In genomic region chr1:156126043-156126700, GRCh38 we compare ENCODE assay signal across 9 cellular contexts. TPM values are rescaled to one million over a fixed set of nuclear protein-coding genes. Genes with fewer than 3 reads are reported as not detected.
DNase-seq lines count a peak whose midpoint lies in the region; ATAC-seq and TF ChIP-seq lines count a peak whose summit lies in the region.
"Had no signal": no experiment of that assay in that cellular context is flagged by ENCODE, and none has a peak within 500 bp of the region (broad histone marks: within the 10 kb centered on the region; RNA-seq: fewer than 3 reads in every experiment).

No MANE protein-coding gene starts in this region.

- intact Hi-C loops in Panc1 (cut with micrococcal nuclease; ENCODE audit: unreplicated experiment) (no loop called here), psoas muscle (cut with DNase I) (loop anchor here in 1 of 2 donors (10.0 kb wide), 1 partner anchor 379 kb away; the partner anchor contains the start of gene MEF2D)
- intact Hi-C loops in activated naive CD4-positive, alpha-beta T cell treated with anti-CD3 and anti-CD28 coated beads for 36 hours (cut with micrococcal nuclease) = loop anchor here (2.0 kb wide), 1 partner anchor 71 kb away; the partner anchor contains the start of gene LAMTOR2

- POLR2A ChIA-PET in Panc1 (lab: Charles Lee) = no interaction called here

- H3K27ac Mint-ChIP-seq in activated naive CD4-positive, alpha-beta T cell treated with anti-CD3 and anti-CD28 coated beads for 36 hours = peak overlapping the region; percentile 50
- no peak overlapping the region for H3K27ac Mint-ChIP-seq in glutamatergic neuron (ENCODE audit: unreplicated experiment)

- DNase-seq in GM06990 (ENCODE audit: extremely low read depth, insufficient read length) (peak; percentile 79), Panc1 (ENCODE audit: low read depth, low spot score) (no peak), glutamatergic neuron (peak; percentile 63), psoas muscle (peak; percentile 93 to 94), NCI-H2029 (lab: John Stamatoyannopoulos, UW) (no peak)
- peak; percentile 47 for DNase-seq in activated naive CD4-positive, alpha-beta T cell treated with anti-CD3 and anti-CD28 coated beads for 36 hours
- DNase-seq: naive B cell had no signal

- peaks cover 91% of the 10 kb centered on the region for H3K4me1 ChIP-seq in Panc1 (ENCODE audit: control insufficient read depth, insufficient read depth, low read length)
- H3K4me1 ChIP-seq in psoas muscle = peaks cover 93% of the 10 kb centered on the region

- no peaks in the 10 kb centered on the region for H3K9me3 Mint-ChIP-seq in activated naive CD4-positive, alpha-beta T cell treated with anti-CD3 and anti-CD28 coated beads for 36 hours
- H3K9me3 Mint-ChIP-seq in glutamatergic neuron (ENCODE audit: unreplicated experiment) = peaks cover 2% of the 10 kb centered on the region
- H3K9me3 Mint-ChIP-seq: naive B cell had no signal

- TF ChIP-seq CTCF in GM06990 (IDR thresholded peaks at IDR 0.05; ENCODE audit: insufficient read depth, low read length, poor library complexity, severe bottlenecking) = peak; percentile 63
- peak; percentile 77 for TF ChIP-seq CTCF in Panc1 (IDR thresholded peaks at IDR 0.05)
- peak; percentile 57 for TF ChIP-seq CTCF in glutamatergic neuron (IDR thresholded peaks at IDR 0.05; ENCODE audit: partially characterized antibody, unreplicated experiment)
- TF ChIP-seq CTCF in psoas muscle (IDR thresholded peaks at IDR 0.05) = peak; percentile 27

- H3K4me3 ChIP-seq in GM06990 (replicated peaks; ENCODE audit: low read depth, low read length) = peak overlapping the region; percentile 6
- peak overlapping the region in 1 of 2 experiments; percentile 22; a peak in 3 of 4 replicates for H3K4me3 ChIP-seq in Panc1 (ENCODE audit: low read depth in 2 of 2, low read length in 2 of 2)
- H3K4me3 ChIP-seq in psoas muscle = peak overlapping the region; percentile 54

- H3K4me1 Mint-ChIP-seq in activated naive CD4-positive, alpha-beta T cell treated with anti-CD3 and anti-CD28 coated beads for 36 hours (ENCODE audit: low read depth) = peaks cover 71% of the 10 kb centered on the region
- peaks cover 31% of the 10 kb centered on the region for H3K4me1 Mint-ChIP-seq in glutamatergic neuron (ENCODE audit: low read depth, unreplicated experiment)

- H3K4me3 Mint-ChIP-seq in activated naive CD4-positive, alpha-beta T cell treated with anti-CD3 and anti-CD28 coated beads for 36 hours = peak overlapping the region; percentile 18
- H3K4me3 Mint-ChIP-seq in glutamatergic neuron (ENCODE audit: unreplicated experiment) = no peak overlapping the region
- H3K4me3 Mint-ChIP-seq: naive B cell had no signal

- peak; percentile 26 for ATAC-seq in HG03060 (IDR thresholded peaks at IDR 0.05; ENCODE audit: low read depth, unreplicated experiment)
- ATAC-seq in Panc1 = peak; percentile 54
- peak; percentile 16 to 29 (median 21) for ATAC-seq in psoas muscle
- no peak for ATAC-seq in HG03520 (IDR thresholded peaks at IDR 0.05; ENCODE audit: unreplicated experiment)

- H3K36me3 ChIP-seq in GM06990 (ENCODE audit: control insufficient read depth, insufficient read depth, low read length) = no peaks in the 10 kb centered on the region
- H3K36me3 ChIP-seq in Panc1 (ENCODE audit: control insufficient read depth, insufficient read depth, low read length) = peaks cover 4% of the 10 kb centered on the region; the same call in 1 of the 2 replicates
- peaks cover 4 to 9% of the 10 kb centered on the region in 2 donors for H3K36me3 ChIP-seq in psoas muscle (ENCODE audit: insufficient read depth in 1 of 2, low read depth in 1 of 2)

- no peaks in the 10 kb centered on the region for H3K36me3 Mint-ChIP-seq in activated naive CD4-positive, alpha-beta T cell treated with anti-CD3 and anti-CD28 coated beads for 36 hours (ENCODE audit: low read depth)
- no peaks in the 10 kb centered on the region for H3K36me3 Mint-ChIP-seq in glutamatergic neuron (ENCODE audit: unreplicated experiment)
- H3K36me3 Mint-ChIP-seq: naive B cell had no signal

- BruUV-seq in Panc1 (replicated peaks; lab: Mats Ljungman, UMichigan) = no TSS peak

- in situ Hi-C loops in Panc1 (cut with HindIII; ENCODE audit: low pct_unique_long_range_greater_than_20kb, low sequenced_read_pairs) = no loop called here

- H3K27me3 ChIP-seq in GM06990 (replicated peaks; ENCODE audit: control insufficient read depth, insufficient read depth, low read length) (no peaks in the 10 kb centered on the region), Panc1 (ENCODE audit: control insufficient read depth, insufficient read depth, low read length) (no peaks in the 10 kb centered on the region), psoas muscle (ENCODE audit: insufficient read depth in 3 of 3, low read length in 2 of 3) (no peaks in the 10 kb centered on the region)

- H3K27me3 Mint-ChIP-seq in activated naive CD4-positive, alpha-beta T cell treated with anti-CD3 and anti-CD28 coated beads for 36 hours (ENCODE audit: low read depth) = peaks cover 10% of the 10 kb centered on the region
- H3K27me3 Mint-ChIP-seq in glutamatergic neuron (ENCODE audit: unreplicated experiment) = peaks cover 7% of the 10 kb centered on the region

- CTCF ChIA-PET in Panc1 (lab: Charles Lee) = interaction anchor here (0.7 to 1.0 kb wide), 2 partner anchors 9 to 20 kb away, joined by 3 read pairs; no protein-coding TSS in a partner anchor
- CTCF ChIA-PET in activated naive CD4-positive, alpha-beta T cell treated with anti-CD3 and anti-CD28 coated beads for 36 hours (lab: Charles Lee) = interaction anchor here (1.0 to 14.8 kb wide), 9 partner anchors 9 to 155 kb away, joined by 3 to 737 read pairs (median 3); partner anchors contain the start of genes LMNA and MEX3A

- WGBS in psoas muscle, 3 donors = 11 to 16% (median 14%) methylated on average over 11 of the region's 11 CpGs

- peak overlapping the region; percentile 95 for H3K27ac ChIP-seq in Panc1 (ENCODE audit: low read length)
- H3K27ac ChIP-seq in psoas muscle = peak overlapping the region; percentile 99

- H3K9me3 ChIP-seq in Panc1 (ENCODE audit: control insufficient read depth, insufficient read depth, low read depth, low read length) (no peaks in the 10 kb centered on the region), psoas muscle (no peaks in the 10 kb centered on the region)

RNA-seq across cellular contexts. Expression of gene LMNA, which starts 11.7 kb away (rescaled TPM):
- total RNA-seq in Panc1 (2021; ENCODE audit: unreplicated experiment) (691 TPM), glutamatergic neuron (ENCODE audit: unreplicated experiment) (47.7 TPM), psoas muscle (100 to 1,000 TPM; 161 to 392 (median 291) TPM)
- 726 TPM for polyA plus RNA-seq in Panc1 (2012; ENCODE audit: insufficient read length)
- 10 to 100 TPM; 62.1 to 62.6 TPM for total RNA-seq in activated naive CD4-positive, alpha-beta T cell treated with anti-CD3 and anti-CD28 coated beads for 36 hours
- 100 to 1,000 TPM; 114 to 237 (median 138) TPM for polyA plus RNA-seq in psoas muscle

RNA-seq across cellular contexts. Expression of gene SEMA4A, which starts 27.2 kb away (rescaled TPM):
- total RNA-seq in Panc1 (2021; ENCODE audit: unreplicated experiment) (0.21 TPM), glutamatergic neuron (ENCODE audit: unreplicated experiment) (4.0 TPM), psoas muscle (1 to 10 TPM; 1.2 to 3.4 (median 2.4) TPM)
- polyA plus RNA-seq in Panc1 (2012; ENCODE audit: insufficient read length) = 0.22 TPM
- total RNA-seq in activated naive CD4-positive, alpha-beta T cell treated with anti-CD3 and anti-CD28 coated beads for 36 hours = 10 to 100 TPM; 17.4 to 17.5 TPM
- polyA plus RNA-seq in psoas muscle = 1 to 10 TPM in 1 of 3 donors, under 1 TPM in 2; 0.77 to 1.8 (median 0.82) TPM

RNA-seq across cellular contexts. Expression of gene MEX3A, which starts 43.9 kb away (rescaled TPM):
- total RNA-seq in Panc1 (2021; ENCODE audit: unreplicated experiment) = 15.8 TPM
- polyA plus RNA-seq in Panc1 (2012; ENCODE audit: insufficient read length) = 33.1 TPM
- under 1 TPM; 0.22 to 0.36 TPM for total RNA-seq in activated naive CD4-positive, alpha-beta T cell treated with anti-CD3 and anti-CD28 coated beads for 36 hours
- 114 TPM for total RNA-seq in glutamatergic neuron (ENCODE audit: unreplicated experiment)
- total RNA-seq in psoas muscle = under 1 TPM; 0.06 to 0.28 (median 0.11) TPM
- under 1 TPM; 0.07 to 0.42 (median 0.22) TPM for polyA plus RNA-seq in psoas muscle

Comparison
In these comparisons a context has a peak if more than half of its experiments do, and no peak if none do; other contexts are left out.
1. DNase-seq: peak in GM06990 (single experiment), activated naive CD4-positive, alpha-beta T cell treated with anti-CD3 and anti-CD28 coated beads for 36 hours (single experiment), glutamatergic neuron (single experiment) and psoas muscle (2 of 2); none in Panc1 (single experiment) and NCI-H2029 (single experiment).
2. CTCF ChIP-seq: peak in every context shown above with its lines; median percentile 77 in Panc1; 63 in GM06990; 57 in glutamatergic neuron; 27 in psoas muscle.
3. RNA of gene MEX3A, which starts 43.9 kb away (total RNA-seq): 114 TPM in glutamatergic neuron (single experiment) and 15.8 TPM in Panc1 (single experiment); 0.22 to 0.36 TPM in activated naive CD4-positive, alpha-beta T cell treated with anti-CD3 and anti-CD28 coated beads for 36 hours and 0.06 to 0.28 TPM in psoas muscle; every median in the first group is over 10 times any median in the second.